10 cellular contexts compared by ENCODE assay signal in genomic region chr20:50636601-50637539, GRCh38. TPM values are rescaled to one million over a fixed set of nuclear protein-coding genes. Genes with fewer than 3 reads are reported as not detected.
DNase-seq lines count a peak whose midpoint lies in the region; ATAC-seq and TF ChIP-seq lines count a peak whose summit lies in the region.
"Had no signal": no experiment of that assay in that cellular context is flagged by ENCODE, and none has a peak within 500 bp of the region (broad histone marks: within the 10 kb centered on the region; RNA-seq: fewer than 3 reads in every experiment).

No MANE protein-coding gene starts in this region.

- ATAC-seq in HCT116: no peak
- ATAC-seq in HG02840 (IDR thresholded peaks at IDR 0.05; ENCODE audit: low FRiP score, unreplicated experiment): no peak
- no peak for ATAC-seq in activated CD4-positive, CD25-positive, alpha-beta regulatory T cell treated with anti-CD3 and anti-CD28 coated beads, Interleukin-2, amount 50 U/mL, for 24 hours

- no peak overlapping the region for H3K9ac ChIP-seq in HCT116 (ENCODE audit: low read length)

- H3K4me3 ChIP-seq in HCT116 (replicated peaks in 1 of 2; ENCODE audit: low read depth in 1 of 2, low read length in 2 of 2) (no peak overlapping the region), astrocyte of the spinal cord (ENCODE audit: low read depth, low read length) (no peak overlapping the region), thymus (ENCODE audit: low read length) (no peak overlapping the region)

- no peaks in the 10 kb centered on the region for H4K20me1 ChIP-seq in HCT116 (ENCODE audit: insufficient read depth)

- DNase-seq in HCT116 (ENCODE audit: low read depth, low spot score) (no peak), astrocyte of the spinal cord (ENCODE audit: low read depth, low spot score) (peak; percentile 2), kidney tubule cell (ENCODE audit: low spot score) (peak; percentile 36), NCI-H524 treated with DMSO at 0.1 percent for 48 hours (lab: John Stamatoyannopoulos, UW) (no peak), NCI-H187 (lab: John Stamatoyannopoulos, UW) (no peak)

- CTCF ChIA-PET in HCT116 (lab: Charles Lee): interaction anchor here (0.7 to 3.9 kb wide), 10 partner anchors 8 to 158 kb away, joined by 3 to 55 read pairs (median 5); partner anchors contain the start of gene BCAS4

- no peak overlapping the region for H2AFZ ChIP-seq in HCT116 (ENCODE audit: low read depth, low read length, poor library complexity, severe bottlenecking)

- no TSS peak for BruUV-seq in HCT116 (replicated peaks; lab: Mats Ljungman, UMichigan)

- H3K27me3 ChIP-seq in HCT116 (ENCODE audit: insufficient read depth, low read length) (no peaks in the 10 kb centered on the region), thymus (ENCODE audit: control insufficient read depth, insufficient read depth) (no peaks in the 10 kb centered on the region)
- H3K27me3 ChIP-seq: pancreas had no signal

- POLR2A ChIA-PET in HCT116 (lab: Charles Lee): interaction anchor here (0.5 to 1.1 kb wide), 2 partner anchors 121 to 151 kb away, joined by 3 read pairs; no protein-coding TSS in a partner anchor

- H3K79me2 ChIP-seq in HCT116 (ENCODE audit: insufficient read depth, low read length): no peaks in the 10 kb centered on the region

- no peak for TF ChIP-seq POLR2A in HCT116 (IDR thresholded peaks at IDR 0.05; ENCODE audit: borderline replicate concordance, extremely low read depth, insufficient read depth, insufficient read length)

- no peaks in the 10 kb centered on the region for H3K9me2 ChIP-seq in HCT116 (ENCODE audit: insufficient read depth)

- no peaks in the 10 kb centered on the region for H3K9me3 ChIP-seq in HCT116 (ENCODE audit: control insufficient read depth in 1 of 2, insufficient read depth in 1 of 2, low read depth in 1 of 2, low read length in 2 of 2)
- no peaks in the 10 kb centered on the region for H3K9me3 ChIP-seq in thymus (ENCODE audit: control insufficient read depth)
- H3K9me3 ChIP-seq: pancreas had no signal

- TF ChIP-seq CTCF in HCT116 (IDR thresholded peaks at IDR 0.05 in 2 of 3, conservative IDR thresholded peaks at IDR 0.05 in 1 of 3; ENCODE audit: borderline replicate concordance in 1 of 3, insufficient read depth in 1 of 3, low read depth in 2 of 3, low read length in 2 of 3) (no peak), astrocyte of the spinal cord (IDR thresholded peaks at IDR 0.05; ENCODE audit: low read depth, low read length) (no peak)

- intact Hi-C loops in HCT116 (cut with micrococcal nuclease): loop anchor here (5.0 kb wide), 1 partner anchor 105 kb away; no protein-coding TSS in a partner anchor

- H3K4me1 ChIP-seq in HCT116 (ENCODE audit: control insufficient read depth in 1 of 2, insufficient read depth in 2 of 2, low read length in 2 of 2): peaks cover 13 to 30% of the 10 kb centered on the region in 2 experiments
- H3K4me1 ChIP-seq in thymus (ENCODE audit: control insufficient read depth, insufficient read depth, low read length): no peaks in the 10 kb centered on the region

- in situ Hi-C loops in astrocyte of the spinal cord (cut with HindIII; ENCODE audit: low sequenced_read_pairs): no loop called here

- no peak for TF ChIP-seq RAD21 in HCT116 (IDR thresholded peaks at IDR 0.05; ENCODE audit: low read depth)

- H3K36me3 ChIP-seq in HCT116 (ENCODE audit: control insufficient read depth in 1 of 2, insufficient read depth in 2 of 2, low read length in 2 of 2): no peaks in the 10 kb centered on the region
- H3K36me3 ChIP-seq in thymus (ENCODE audit: control insufficient read depth, insufficient read depth): no peaks in the 10 kb centered on the region
- H3K36me3 ChIP-seq: pancreas had no signal

- H3K4me2 ChIP-seq in HCT116 (ENCODE audit: low read length): peak overlapping the region; percentile 85

- H3K27ac ChIP-seq in HCT116 (ENCODE audit: low read depth, low read length) (no peak overlapping the region; the same call in 1 of the 2 replicates), thymus (ENCODE audit: low read depth) (peak overlapping the region; percentile 18)
- H3K27ac ChIP-seq: pancreas had no signal

- RAD21 ChIA-PET in HCT116 (lab: Charles Lee; ENCODE audit: low non-redundant PET in 1 of 2, low total read pairs in 2 of 2, uncharacterized antibody in 2 of 2, unreplicated experiment in 2 of 2): no interaction called here

- WGBS in thymus: 93% methylated on average over 22 of the region's 22 CpGs

TF ChIP-seq in HCT116, 20 proteins besides CTCF, POLR2A, EP300 and RAD21:
- no peak for TF ChIP-seq POLR2AphosphoS5 (IDR thresholded peaks at IDR 0.05; ENCODE audit: low read depth, low read length)
- no peak for TF ChIP-seq SRF (IDR thresholded peaks at IDR 0.05; ENCODE audit: low read depth)
- TF ChIP-seq ELF1 (IDR thresholded peaks at IDR 0.05; ENCODE audit: borderline replicate concordance, low read depth): no peak
- no peak for TF ChIP-seq ZNF274 (IDR thresholded peaks at IDR 0.05; ENCODE audit: low read depth, low read length)
- no peak for TF ChIP-seq JUND (IDR thresholded peaks at IDR 0.05)
- no peak for TF ChIP-seq EGR1 (IDR thresholded peaks at IDR 0.05; ENCODE audit: low read depth)

RNA-seq across cellular contexts. Expression of gene RIPOR3, which starts 54.5 kb away (rescaled TPM):
- 0.22 TPM for total RNA-seq in HCT116 (2021; ENCODE audit: unreplicated experiment)
- polyA plus RNA-seq in HCT116 (2012): 0.14 and 0.20 TPM in 2 replicates
- 23.4 TPM for polyA plus RNA-seq in thymus
- total RNA-seq: activated T-helper 1 cell treated with anti-CD3 and anti-CD28 coated beads, Interleukin-12 subunit alpha, Interleukin-12 subunit beta, Interleukin-2, Interleukin-4 antibody, amounts not matched to agents 30 ng/mL and 10 ng/mL and 1 ng/mL, durations not matched to agents 14 hours and 24 hours and 36 hours had no signal

Comparison
In these comparisons a context has a peak if more than half of its experiments do, and no peak if none do; other contexts are left out.
1. DNase-seq: peak in astrocyte of the spinal cord (single experiment) and kidney tubule cell (single experiment); none in HCT116 (single experiment), NCI-H524 treated with DMSO at 0.1 percent for 48 hours (single experiment) and NCI-H187 (0 of 2).